30 cellular contexts compared by ENCODE assay signal in genomic region chr3:160061525-160061924, GRCh38.
DNase-seq lines count a peak whose midpoint lies in the region; ATAC-seq, FAIRE-seq and TF ChIP-seq lines count a peak whose summit lies in the region.
"Had no signal": no experiment of that assay in that cellular context is flagged by ENCODE, and none has a peak within 500 bp of the region (broad histone marks: within the 10 kb centered on the region; RNA-seq: fewer than 3 reads in every experiment).

No MANE protein-coding gene starts in this region.

- TF ChIP-seq EP300 in HepG2 (IDR thresholded peaks at IDR 0.05; ENCODE audit: low read depth in 2 of 2, low read length in 2 of 2) (no peak), HepG2 (CRISPR knock-in tag; IDR thresholded peaks at IDR 0.05; ENCODE audit: borderline replicate concordance) (no peak)

- peaks cover 7% of the 10 kb centered on the region for H3K27me3 Mint-ChIP-seq in T-helper 2 cell treated with Interferon-gamma antibody and Interleukin-4, amounts not matched to agents 5 μg/mL and 100 μg/mL, for 36 hours (ENCODE audit: low read depth)
- H3K27me3 Mint-ChIP-seq in activated naive CD8-positive, alpha-beta T cell treated with anti-CD3 and anti-CD28 coated beads for 36 hours, result peaks cover 10% of the 10 kb centered on the region
- H3K27me3 Mint-ChIP-seq: IgD-negative memory B cell had no signal

- no peak for FAIRE-seq in HepG2 (lab: Jason Lieb, UNC)
- FAIRE-seq: keratinocyte, small intestine, TTC549 had no signal

- H3K4me2 ChIP-seq in HepG2 (ENCODE audit: low read depth, low read length) (no peak overlapping the region), osteoblast (ENCODE audit: insufficient read depth, low read length) (no peak overlapping the region)
- H3K4me2 ChIP-seq: BLaER1 treated with 17β-estradiol and CSF1 and Interleukin-3, amounts not matched to agents 10 nM and 100 nM had no signal

- peak overlapping the region; percentile 33 for H3K27ac Mint-ChIP-seq in T-helper 2 cell treated with Interferon-gamma antibody and Interleukin-4, amounts not matched to agents 5 μg/mL and 100 μg/mL, for 36 hours
- no peak overlapping the region for H3K27ac Mint-ChIP-seq in activated naive CD8-positive, alpha-beta T cell treated with anti-CD3 and anti-CD28 coated beads for 36 hours
- H3K27ac Mint-ChIP-seq: H9, IgD-negative memory B cell, mesothelial cell of epicardium, nephron had no signal

- WGBS in HepG2 (ENCODE audit: low lambda C conversion rate), result 81% methylated on average over 12 of the region's 12 CpGs
- 63% methylated on average over 10 of the region's 12 CpGs for WGBS in right lobe of liver (ENCODE audit: insufficient coverage, low coverage, low lambda C conversion rate, missing lambda C conversion rate)

- H3K36me3 Mint-ChIP-seq in T-helper 2 cell treated with Interferon-gamma antibody and Interleukin-4, amounts not matched to agents 5 μg/mL and 100 μg/mL, for 36 hours (ENCODE audit: low read depth), result no peaks in the 10 kb centered on the region
- no peaks in the 10 kb centered on the region for H3K36me3 Mint-ChIP-seq in activated naive CD8-positive, alpha-beta T cell treated with anti-CD3 and anti-CD28 coated beads for 36 hours
- H3K36me3 Mint-ChIP-seq: mesothelial cell of epicardium had no signal

- peaks cover 9% of the 10 kb centered on the region for H3K4me1 Mint-ChIP-seq in T-helper 2 cell treated with Interferon-gamma antibody and Interleukin-4, amounts not matched to agents 5 μg/mL and 100 μg/mL, for 36 hours (ENCODE audit: low read depth)
- peaks cover 3% of the 10 kb centered on the region for H3K4me1 Mint-ChIP-seq in activated naive CD8-positive, alpha-beta T cell treated with anti-CD3 and anti-CD28 coated beads for 36 hours
- H3K4me1 Mint-ChIP-seq: H9, mesothelial cell of epicardium, nephron had no signal

- H3K4me1 ChIP-seq in HepG2 (ENCODE audit: insufficient read depth, low read length), result no peaks in the 10 kb centered on the region
- H3K4me1 ChIP-seq in right lobe of liver, result no peaks in the 10 kb centered on the region
- no peaks in the 10 kb centered on the region for H3K4me1 ChIP-seq in HAP-1
- H3K4me1 ChIP-seq in osteoblast (ENCODE audit: insufficient read depth, low read length), result no peaks in the 10 kb centered on the region
- H3K4me1 ChIP-seq: ascending aorta, colonic mucosa, Peyer's patch, upper lobe of left lung had no signal

- H3K4me3 Mint-ChIP-seq in T-helper 2 cell treated with Interferon-gamma antibody and Interleukin-4, amounts not matched to agents 5 μg/mL and 100 μg/mL, for 36 hours, result peak overlapping the region; percentile 68
- H3K4me3 Mint-ChIP-seq in activated naive CD8-positive, alpha-beta T cell treated with anti-CD3 and anti-CD28 coated beads for 36 hours, result peak overlapping the region; percentile 27
- H3K4me3 Mint-ChIP-seq: H9, IgD-negative memory B cell, mesothelial cell of epicardium, nephron had no signal

- no peak overlapping the region for H3K9ac ChIP-seq in HepG2 (ENCODE audit: insufficient read depth, low read depth, low read length)
- H3K9ac ChIP-seq: BLaER1 treated with 17β-estradiol and CSF1 and Interleukin-3, amounts not matched to agents 10 nM and 100 nM had no signal

- TF ChIP-seq CTCF in HepG2 (CRISPR knock-in tag; IDR thresholded peaks at IDR 0.05), result no peak
- TF ChIP-seq CTCF in right lobe of liver (IDR thresholded peaks at IDR 0.05), result no peak
- TF ChIP-seq CTCF in osteoblast (IDR thresholded peaks at IDR 0.05; ENCODE audit: extremely low read depth, low read depth, low read length), result no peak

- H3K27me3 ChIP-seq in HepG2 (ENCODE audit: control insufficient read depth in 1 of 2, insufficient read depth in 2 of 2, low read length in 2 of 2) (peaks cover 0 to 2% of the 10 kb centered on the region in 2 experiments; a peak in 2 of 5 replicates), right lobe of liver (no peaks in the 10 kb centered on the region), HAP-1 (ENCODE audit: low read depth) (no peaks in the 10 kb centered on the region), osteoblast (ENCODE audit: insufficient read depth, low read length) (no peaks in the 10 kb centered on the region)
- H3K27me3 ChIP-seq: ascending aorta; BLaER1 treated with 17β-estradiol and CSF1 and Interleukin-3, amounts not matched to agents 10 nM and 100 nM; cardiac muscle cell; colonic mucosa; ovary; Peyer's patch; upper lobe of left lung had no signal

- H4K20me1 ChIP-seq in HepG2 (ENCODE audit: insufficient read depth, low read length) (no peaks in the 10 kb centered on the region), osteoblast (ENCODE audit: insufficient read depth, low read length) (no peaks in the 10 kb centered on the region)
- H4K20me1 ChIP-seq: BLaER1 treated with 17β-estradiol and CSF1 and Interleukin-3, amounts not matched to agents 10 nM and 100 nM had no signal

- H3K27ac ChIP-seq in HepG2 (ENCODE audit: extremely low read length, insufficient read depth, low read length), result no peak overlapping the region
- no peak overlapping the region for H3K27ac ChIP-seq in right lobe of liver
- H3K27ac ChIP-seq in osteoblast (ENCODE audit: low read depth, low read length), result no peak overlapping the region
- H3K27ac ChIP-seq: ascending aorta; BLaER1 treated with 17β-estradiol and CSF1 and Interleukin-3, amounts not matched to agents 10 nM and 100 nM; cardiac muscle cell; colonic mucosa; epithelial cell of prostate; ovary; Peyer's patch; upper lobe of left lung had no signal

- no peaks in the 10 kb centered on the region for H3K79me2 ChIP-seq in HepG2 (ENCODE audit: insufficient read depth, low read length)
- H3K79me2 ChIP-seq in osteoblast (ENCODE audit: insufficient read depth, low read length), result no peaks in the 10 kb centered on the region

- peaks cover 7% of the 10 kb centered on the region for H3K9me3 Mint-ChIP-seq in T-helper 2 cell treated with Interferon-gamma antibody and Interleukin-4, amounts not matched to agents 5 μg/mL and 100 μg/mL, for 36 hours
- peaks cover 5% of the 10 kb centered on the region for H3K9me3 Mint-ChIP-seq in activated naive CD8-positive, alpha-beta T cell treated with anti-CD3 and anti-CD28 coated beads for 36 hours
- H3K9me3 Mint-ChIP-seq: H9 had no signal

- ATAC-seq in HepG2 (no peak), right lobe of liver (no peak), HG02938 (IDR thresholded peaks at IDR 0.05; ENCODE audit: unreplicated experiment) (no peak)

- POLR2A ChIA-PET in HepG2 (lab: Yijun Ruan, JAX), result no interaction called here

- H2AFZ ChIP-seq in HepG2 (ENCODE audit: low read length), result no peak overlapping the region
- no peak overlapping the region for H2AFZ ChIP-seq in osteoblast (ENCODE audit: low read length)

- H3K36me3 ChIP-seq in HepG2 (replicated peaks in 1 of 2; ENCODE audit: control insufficient read depth in 1 of 2, insufficient read depth in 2 of 2, low read length in 2 of 2), result no peaks in the 10 kb centered on the region
- H3K36me3 ChIP-seq in right lobe of liver, result no peaks in the 10 kb centered on the region
- H3K36me3 ChIP-seq in HAP-1 (replicated peaks), result no peaks in the 10 kb centered on the region
- no peaks in the 10 kb centered on the region for H3K36me3 ChIP-seq in osteoblast (ENCODE audit: insufficient read depth, low read length)
- H3K36me3 ChIP-seq: ascending aorta; BLaER1 treated with 17β-estradiol and CSF1 and Interleukin-3, amounts not matched to agents 10 nM and 100 nM; cardiac muscle cell; colonic mucosa; ovary; Peyer's patch; upper lobe of left lung had no signal

- CTCF ChIA-PET in HepG2 (lab: Yijun Ruan, JAX; ENCODE audit: low intra/inter-chr PET ratio, low total read pairs), result no interaction called here

- H3K4me3 ChIP-seq in HepG2 (replicated peaks in 1 of 3; ENCODE audit: insufficient read depth in 1 of 3, low read depth in 2 of 3, low read length in 3 of 3), result no peak overlapping the region
- no peak overlapping the region for H3K4me3 ChIP-seq in right lobe of liver
- no peak overlapping the region for H3K4me3 ChIP-seq in HAP-1
- H3K4me3 ChIP-seq in osteoblast (ENCODE audit: insufficient read depth, low read length), result no peak overlapping the region
- H3K4me3 ChIP-seq: ascending aorta; BLaER1 treated with 17β-estradiol and CSF1 and Interleukin-3, amounts not matched to agents 10 nM and 100 nM; cardiac muscle cell; colonic mucosa; ovary; Peyer's patch; upper lobe of left lung had no signal

- no peak for TF ChIP-seq RAD21 in HepG2 (CRISPR knock-in tag; IDR thresholded peaks at IDR 0.05)

- no peak for DNase-seq in HepG2 (ENCODE audit: low spot score)
- DNase-seq in right lobe of liver, result no peak
- DNase-seq in T-helper 2 cell treated with Interferon-gamma antibody and Interleukin-4, amounts not matched to agents 5 μg/mL and 100 μg/mL, for 36 hours (ENCODE audit: low spot score), result no peak
- DNase-seq in activated naive CD8-positive, alpha-beta T cell treated with anti-CD3 and anti-CD28 coated beads for 36 hours, result peak; percentile 8
- DNase-seq in HAP-1 (ENCODE audit: low spot score in 2 of 2), result no peak
- no peak for DNase-seq in osteoblast (ENCODE audit: insufficient read length, low spot score, missing footprints)
- DNase-seq: activated CD4-positive, CD25-positive, alpha-beta regulatory T cell treated with anti-CD3 and anti-CD28 coated beads, Interleukin-2, amount 50 U/mL, for 72 hours; colonic mucosa; DMS79 treated with DMSO at 0.1 percent for 48 hours; effector CD8-positive, alpha-beta T cell; H9; NCI-H1417; NCI-H2081 treated with DMSO at 0.1 percent for 48 hours; NCI-H226; ovary; Peyer's patch; small intestine; stimulated activated CD4-positive, alpha-beta T cell treated with anti-CD3 and anti-CD28 coated beads, Interleukin-1b, Interleukin-23, amount 100 ng/mL, for 48 hours; substantia nigra; upper lobe of left lung had no signal

- intact Hi-C loops in HepG2 (cut with micrococcal nuclease; ENCODE audit: unreplicated experiment), result no loop called here
- intact Hi-C loops in right lobe of liver (cut with DNase I), result no loop called here

- BruUV-seq in HepG2 (replicated peaks; lab: Mats Ljungman, UMichigan), result no TSS peak

- TF ChIP-seq POLR2A in HepG2 (IDR thresholded peaks at IDR 0.05; ENCODE audit: insufficient read depth in 1 of 2, low read depth in 2 of 2, low read length in 2 of 2) (no peak), right lobe of liver (IDR thresholded peaks at IDR 0.05) (no peak)

- in situ Hi-C loops in HepG2 (cut with HindIII; ENCODE audit: extremely low pct_ligation_motif_present, low pct_unique_long_range_greater_than_20kb), result no loop called here
- in situ Hi-C loops in HAP-1 (cut with MboI; ENCODE audit: low sequenced_read_pairs), result no loop called here

- no peaks in the 10 kb centered on the region for H3K9me3 ChIP-seq in HepG2 (ENCODE audit: low read length)
- no peaks in the 10 kb centered on the region for H3K9me3 ChIP-seq in right lobe of liver
- no peaks in the 10 kb centered on the region for H3K9me3 ChIP-seq in HAP-1
- H3K9me3 ChIP-seq in osteoblast (ENCODE audit: low read depth, low read length), result no peaks in the 10 kb centered on the region
- H3K9me3 ChIP-seq: ascending aorta, colonic mucosa, ovary, Peyer's patch, upper lobe of left lung had no signal

TF ChIP-seq in HepG2, 621 proteins besides CTCF, POLR2A, EP300 and RAD21 (continues in another document):
- TF ChIP-seq PHB2 (IDR thresholded peaks at IDR 0.05; ENCODE audit: partially characterized antibody), result no peak
